In the genomic region with DNA sequence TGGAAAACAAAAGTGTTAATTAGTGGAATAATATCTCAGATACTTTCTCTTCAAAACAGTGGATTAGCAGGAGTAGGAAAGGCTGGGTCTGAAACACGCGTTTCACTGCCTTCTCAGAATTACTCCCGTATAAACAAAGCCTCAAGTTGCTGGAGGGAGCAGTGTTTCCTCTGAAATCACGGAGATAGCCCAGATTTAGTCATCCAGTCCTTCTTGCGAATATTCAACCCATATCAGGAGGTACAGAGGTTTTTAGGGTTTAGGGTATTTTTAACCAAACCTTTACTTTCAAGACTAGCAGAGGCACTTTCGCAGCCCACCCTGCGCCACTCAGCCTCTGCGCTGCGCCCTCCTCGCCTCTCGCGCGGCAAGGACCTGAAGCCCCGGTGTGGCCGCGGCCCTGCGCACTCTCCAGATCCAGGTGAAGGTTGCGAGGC, we compare ENCODE assay signal across 8 cellular contexts. TPM values are rescaled to one million over a fixed set of nuclear protein-coding genes. Genes with fewer than 3 reads are reported as not detected.
DNase-seq lines count a peak whose midpoint lies in the region; ATAC-seq and TF ChIP-seq lines count a peak whose summit lies in the region.

No MANE protein-coding gene starts in this region.

- ATAC-seq in HG02610 (IDR thresholded peaks at IDR 0.05; ENCODE audit: unreplicated experiment) = peak; percentile 1
- peak; percentile 28 for ATAC-seq in SK-N-SH treated with all-trans-retinoic acid at 6 μM for 48 hours
- no peak for ATAC-seq in GM18502 (IDR thresholded peaks at IDR 0.05; ENCODE audit: poor library complexity, unreplicated experiment)
- no peak for ATAC-seq in HG02840 (IDR thresholded peaks at IDR 0.05; ENCODE audit: low FRiP score, unreplicated experiment)

- in situ Hi-C loops in GM13976 (cut with MboI; ENCODE audit: low sequenced_read_pairs, unreplicated experiment) = loop anchor here (5.0 kb wide), 1 partner anchor 207 kb away; no protein-coding TSS in a partner anchor

- TF ChIP-seq CTCF in GM13976 (IDR thresholded peaks at IDR 0.05; ENCODE audit: borderline replicate concordance, control extremely low read depth, extremely low read depth, insufficient read depth, missing control alignments) = no peak

- peak overlapping the region; percentile 95 for H3K27ac ChIP-seq in epithelial cell of prostate

- DNase-seq in DMS114 treated with DMSO at 0.1 percent for 48 hours (lab: John Stamatoyannopoulos, UW; ENCODE audit: unreplicated experiment) (peak; percentile 14), epithelial cell of prostate (ENCODE audit: low read depth, low spot score) (no peak), myocyte (ENCODE audit: low read depth) (peak; percentile 45), GM13976 (ENCODE audit: low spot score) (no peak)

TF ChIP-seq in SK-N-SH treated with all-trans-retinoic acid at 6 μM for 48 hours, 23 proteins besides CTCF, POLR2A, EP300 and RAD21:
- no peak for TF ChIP-seq TSHZ2 (CRISPR knock-in tag; IDR thresholded peaks at IDR 0.05)
- TF ChIP-seq, protein P1, sequence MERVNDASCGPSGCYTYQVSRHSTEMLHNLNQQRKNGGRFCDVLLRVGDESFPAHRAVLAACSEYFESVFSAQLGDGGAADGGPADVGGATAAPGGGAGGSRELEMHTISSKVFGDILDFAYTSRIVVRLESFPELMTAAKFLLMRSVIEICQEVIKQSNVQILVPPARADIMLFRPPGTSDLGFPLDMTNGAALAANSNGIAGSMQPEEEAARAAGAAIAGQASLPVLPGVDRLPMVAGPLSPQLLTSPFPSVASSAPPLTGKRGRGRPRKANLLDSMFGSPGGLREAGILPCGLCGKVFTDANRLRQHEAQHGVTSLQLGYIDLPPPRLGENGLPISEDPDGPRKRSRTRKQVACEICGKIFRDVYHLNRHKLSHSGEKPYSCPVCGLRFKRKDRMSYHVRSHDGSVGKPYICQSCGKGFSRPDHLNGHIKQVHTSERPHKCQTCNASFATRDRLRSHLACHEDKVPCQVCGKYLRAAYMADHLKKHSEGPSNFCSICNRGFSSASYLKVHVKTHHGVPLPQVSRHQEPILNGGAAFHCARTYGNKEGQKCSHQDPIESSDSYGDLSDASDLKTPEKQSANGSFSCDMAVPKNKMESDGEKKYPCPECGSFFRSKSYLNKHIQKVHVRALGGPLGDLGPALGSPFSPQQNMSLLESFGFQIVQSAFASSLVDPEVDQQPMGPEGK (CRISPR knock-in tag; IDR thresholded peaks at IDR 0.05; ENCODE audit: borderline replicate concordance) = no peak
- TF ChIP-seq, protein P2, sequence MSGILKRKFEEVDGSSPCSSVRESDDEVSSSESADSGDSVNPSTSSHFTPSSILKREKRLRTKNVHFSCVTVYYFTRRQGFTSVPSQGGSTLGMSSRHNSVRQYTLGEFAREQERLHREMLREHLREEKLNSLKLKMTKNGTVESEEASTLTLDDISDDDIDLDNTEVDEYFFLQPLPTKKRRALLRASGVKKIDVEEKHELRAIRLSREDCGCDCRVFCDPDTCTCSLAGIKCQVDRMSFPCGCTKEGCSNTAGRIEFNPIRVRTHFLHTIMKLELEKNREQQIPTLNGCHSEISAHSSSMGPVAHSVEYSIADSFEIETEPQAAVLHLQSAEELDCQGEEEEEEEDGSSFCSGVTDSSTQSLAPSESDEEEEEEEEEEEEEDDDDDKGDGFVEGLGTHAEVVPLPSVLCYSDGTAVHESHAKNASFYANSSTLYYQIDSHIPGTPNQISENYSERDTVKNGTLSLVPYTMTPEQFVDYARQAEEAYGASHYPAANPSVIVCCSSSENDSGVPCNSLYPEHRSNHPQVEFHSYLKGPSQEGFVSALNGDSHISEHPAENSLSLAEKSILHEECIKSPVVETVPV (CRISPR knock-in tag; IDR thresholded peaks at IDR 0.05) = no peak
- no peak for TF ChIP-seq ZNF8 (CRISPR knock-in tag; IDR thresholded peaks at IDR 0.05)
- no peak for TF ChIP-seq CSDC2 (CRISPR knock-in tag; IDR thresholded peaks at IDR 0.05)
- TF ChIP-seq CREB5 (CRISPR knock-in tag; IDR thresholded peaks at IDR 0.05; ENCODE audit: low read depth) = no peak

RNA-seq across cellular contexts. Expression of gene SAMD4A, which starts 2.1 kb away (rescaled TPM):
- 41.3 and 83.2 TPM in 2 replicates for total RNA-seq in myocyte
- 25.3 TPM for polyA plus RNA-seq in myocyte (2012)

RNA-seq across cellular contexts. Expression of gene CGRRF1, which starts 55.1 kb away (rescaled TPM):
- 13.7 and 20.8 TPM in 2 replicates for total RNA-seq in myocyte
- 12.0 TPM for polyA plus RNA-seq in myocyte (2012)

Comparison
In these comparisons a context has a peak if more than half of its experiments do, and no peak if none do; other contexts are left out.
1. DNase-seq: peak in DMS114 treated with DMSO at 0.1 percent for 48 hours (single experiment) and myocyte (single experiment); none in epithelial cell of prostate (single experiment) and GM13976 (single experiment).
2. ATAC-seq: peak in HG02610 (single experiment) and SK-N-SH treated with all-trans-retinoic acid at 6 μM for 48 hours (single experiment); none in GM18502 (single experiment) and HG02840 (single experiment).